ENCODE assay signal across 1 cellular context in genomic region chrX:38458071-38458470, GRCh38.
TF ChIP-seq lines count a peak whose summit lies in the region.

No MANE protein-coding gene starts in this region.

TF ChIP-seq in GM23338, 12 proteins besides CTCF, POLR2A, EP300 and RAD21 (continued from another document):
- TF ChIP-seq ZNF462 (CRISPR knock-in tag; IDR thresholded peaks at IDR 0.05) (no peak), JUNB (IDR thresholded peaks at IDR 0.05; ENCODE audit: unreplicated experiment) (no peak), POLR2AphosphoS5 (IDR thresholded peaks at IDR 0.05; ENCODE audit: low read depth) (no peak), STAT1 (IDR thresholded peaks at IDR 0.05; ENCODE audit: unreplicated experiment) (no peak)
